Comparison of ENCODE assay signal across 20 cellular contexts in genomic region chr10:33094263-33095051, GRCh38.
DNase-seq lines count a peak whose midpoint lies in the region; ATAC-seq and TF ChIP-seq lines count a peak whose summit lies in the region.
"Had no signal": no experiment of that assay in that cellular context is flagged by ENCODE, and none has a peak within 500 bp of the region (broad histone marks: within the 10 kb centered on the region; RNA-seq: fewer than 3 reads in every experiment).

No MANE protein-coding gene starts in this region.

- H3K4me1 ChIP-seq in BLaER1 = peaks cover 16% of the 10 kb centered on the region
- H3K4me1 ChIP-seq in Karpas-422 (ENCODE audit: low read length) = peaks cover 78% of the 10 kb centered on the region

- DNase-seq in Karpas-422 (no peak), choroid plexus epithelial cell (ENCODE audit: low read depth) (peak; percentile 20), myocyte (ENCODE audit: low read depth) (peak; percentile 75), NCI-H1048 (lab: John Stamatoyannopoulos, UW) (no peak), GM20000 (ENCODE audit: low spot score) (no peak)
- DNase-seq: activated CD4-positive, CD25-positive, alpha-beta regulatory T cell; activated naive CD8-positive, alpha-beta T cell treated with anti-CD3 and anti-CD28 coated beads, Interleukin-2, amount 10 ng/mL, durations not matched to agents 7 days and 5 days; activated T-cell treated with anti-CD3 and anti-CD28 coated beads, Interleukin-2, amount 50 U/mL, for 1 hour; CD8-positive, alpha-beta T cell; effector CD8-positive, alpha-beta T cell; GF-D8; naive thymus-derived CD8-positive, alpha-beta T cell; NCI-H187; NCI-H69; stimulated activated CD8-positive, alpha-beta memory T cell treated with anti-CD3 and anti-CD28 coated beads, Interleukin-4, amount 100 ng/mL, for 48 hours; substantia nigra; T-helper 9 cell had no signal

- no peaks in the 10 kb centered on the region for H3K79me2 ChIP-seq in Karpas-422 (ENCODE audit: low read length)

- TF ChIP-seq CTCF in choroid plexus epithelial cell (conservative IDR thresholded peaks at IDR 0.05; ENCODE audit: low read depth, low read length) (no peak), GM20000 (IDR thresholded peaks at IDR 0.05; ENCODE audit: extremely low read depth, missing control alignments) (no peak)

- peak overlapping the region; percentile 8; the same call in 1 of the 2 replicates for H3K4me3 ChIP-seq in BLaER1
- H3K4me3 ChIP-seq in Karpas-422 (ENCODE audit: low read length) = no peak overlapping the region
- no peak overlapping the region for H3K4me3 ChIP-seq in choroid plexus epithelial cell (ENCODE audit: low read depth, low read length)

- no peak overlapping the region for H2AFZ ChIP-seq in Karpas-422 (ENCODE audit: low read length)

- H3K27ac ChIP-seq in BLaER1 (no peak overlapping the region), Karpas-422 (ENCODE audit: low read length) (peak overlapping the region; percentile 97)
- H3K27ac ChIP-seq: RWPE1 had no signal

- H3K9me2 ChIP-seq in Karpas-422 (replicated peaks; ENCODE audit: insufficient read depth, low read length) = no peaks in the 10 kb centered on the region

- H3K9ac ChIP-seq in BLaER1 = no peak overlapping the region
- no peak overlapping the region for H3K9ac ChIP-seq in Karpas-422 (ENCODE audit: low read length)

- H3K36me3 ChIP-seq in BLaER1 (0 out of 2 replicates have a peak, but pooled peaks cover 5% of the 10 kb centered on the region), Karpas-422 (ENCODE audit: insufficient read depth, low read length) (peaks cover 13% of the 10 kb centered on the region; the same call in 1 of the 2 replicates)

- ATAC-seq in GM19351 (IDR thresholded peaks at IDR 0.05; ENCODE audit: unreplicated experiment) = no peak
- ATAC-seq: CD8-positive, alpha-beta T cell; naive thymus-derived CD8-positive, alpha-beta T cell had no signal

- H4K20me1 ChIP-seq in BLaER1 (no peaks in the 10 kb centered on the region), Karpas-422 (ENCODE audit: insufficient read depth, low read depth, low read length) (no peaks in the 10 kb centered on the region)

- H3K27me3 ChIP-seq in BLaER1 (no peaks in the 10 kb centered on the region), Karpas-422 (ENCODE audit: low read length) (no peaks in the 10 kb centered on the region)

- H3K9me3 ChIP-seq in BLaER1 (peaks cover 41% of the 10 kb centered on the region), Karpas-422 (ENCODE audit: low read length) (peaks cover 7% of the 10 kb centered on the region; the same call in 1 of the 2 replicates)

- H3K4me2 ChIP-seq in BLaER1 (no peak overlapping the region), Karpas-422 (ENCODE audit: low read depth, low read length, poor library complexity, severe bottlenecking) (no peak overlapping the region)

Comparison
In these comparisons a context has a peak if more than half of its experiments do, and no peak if none do; other contexts are left out.
1. DNase-seq: peak in choroid plexus epithelial cell (single experiment) and myocyte (single experiment); none in Karpas-422 (single experiment), NCI-H1048 (single experiment) and GM20000 (single experiment).